ENCODE assay signal across 17 cellular contexts in genomic region chr3:197038604-197039003, GRCh38.
"Had no signal": no experiment of that assay in that cellular context is flagged by ENCODE, and none has a peak within 500 bp of the region (broad histone marks: within the 10 kb centered on the region; RNA-seq: fewer than 3 reads in every experiment).

No MANE protein-coding gene starts in this region.

- H3K27me3 ChIP-seq: vagina had no signal

- H3K9me3 ChIP-seq: transverse colon, vagina had no signal

- ATAC-seq: activated CD4-positive, alpha-beta T cell treated with anti-CD3 and anti-CD28 coated beads for 36 hours; WTC11 had no signal

- H3K4me3 Mint-ChIP-seq: activated CD4-positive, alpha-beta T cell treated with anti-CD3 and anti-CD28 coated beads for 36 hours; activated naive CD4-positive, alpha-beta T cell treated with anti-CD3 and anti-CD28 coated beads, Interleukin-2, amount 10 ng/mL, durations not matched to agents 7 days and 5 days; activated T-cell treated with anti-CD3 and anti-CD28 coated beads, Interleukin-2, amount 50 U/mL, for 24 hours; nephron progenitor cell; WTC11 had no signal

- H3K27ac ChIP-seq: transverse colon, vagina had no signal

- H3K4me1 Mint-ChIP-seq: activated CD4-positive, alpha-beta T cell treated with anti-CD3 and anti-CD28 coated beads for 36 hours; activated naive CD4-positive, alpha-beta T cell treated with anti-CD3 and anti-CD28 coated beads, Interleukin-2, amount 10 ng/mL, durations not matched to agents 7 days and 5 days; nephron progenitor cell; WTC11 had no signal

- H3K9me3 Mint-ChIP-seq: activated T-cell treated with anti-CD3 and anti-CD28 coated beads, Interleukin-2, amount 50 U/mL, for 24 hours; nephron progenitor cell had no signal

- H3K4me3 ChIP-seq: transverse colon, vagina had no signal

- H3K27ac Mint-ChIP-seq: activated CD4-positive, alpha-beta T cell treated with anti-CD3 and anti-CD28 coated beads for 36 hours; activated naive CD4-positive, alpha-beta T cell treated with anti-CD3 and anti-CD28 coated beads, Interleukin-2, amount 10 ng/mL, durations not matched to agents 7 days and 5 days; activated T-cell treated with anti-CD3 and anti-CD28 coated beads, Interleukin-2, amount 50 U/mL, for 24 hours had no signal

- DNase-seq: activated CD4-positive, alpha-beta T cell treated with anti-CD3 and anti-CD28 coated beads for 36 hours; activated CD4-positive, alpha-beta T cell treated with anti-CD3 and anti-CD28 coated beads, Interleukin-2, amount 50 U/mL, for 48 hours; activated effector memory CD4-positive, alpha-beta T cell treated with Interleukin-2 at 50 U/mL for 16 hours; activated naive CD4-positive, alpha-beta T cell treated with anti-CD3 and anti-CD28 coated beads, Interleukin-2, amount 10 ng/mL, durations not matched to agents 7 days and 5 days; activated T-cell treated with anti-CD3 and anti-CD28 coated beads, Interleukin-2, amount 50 U/mL, for 24 hours; aorta; cerebellar nuclear complex; cortex of kidney; effector CD4-positive, alpha-beta T cell; left cardiac atrium; nephron progenitor cell; occipital lobe; posterior cingulate gyrus; stimulated activated naive CD4-positive, alpha-beta T cell; transverse colon had no signal

- H3K4me1 ChIP-seq: transverse colon, vagina had no signal

- H3K36me3 Mint-ChIP-seq: activated naive CD4-positive, alpha-beta T cell treated with anti-CD3 and anti-CD28 coated beads, Interleukin-2, amount 10 ng/mL, durations not matched to agents 7 days and 5 days; WTC11 had no signal

- H3K27me3 Mint-ChIP-seq: activated CD4-positive, alpha-beta T cell treated with anti-CD3 and anti-CD28 coated beads for 36 hours; activated T-cell treated with anti-CD3 and anti-CD28 coated beads, Interleukin-2, amount 50 U/mL, for 24 hours had no signal
